24 cellular contexts compared by ENCODE assay signal in genomic region chr9:9949948-9950347, GRCh38.
"Had no signal": no experiment of that assay in that cellular context is flagged by ENCODE, and none has a peak within 500 bp of the region (broad histone marks: within the 10 kb centered on the region; RNA-seq: fewer than 3 reads in every experiment).

No MANE protein-coding gene starts in this region.

- H3K36me3 Mint-ChIP-seq: activated naive CD4-positive, alpha-beta T cell treated with anti-CD3 and anti-CD28 coated beads, Interleukin-2, amount 10 ng/mL, durations not matched to agents 7 days and 5 days; natural killer cell; stimulated activated effector memory CD8-positive, alpha-beta T cell treated with anti-CD3 and anti-CD28 coated beads, Interleukin-12 subunit alpha, Interleukin-12 subunit beta, amount 100 ng/mL, for 72 hours had no signal

- H3K9me3 Mint-ChIP-seq: activated CD8-positive, alpha-beta T cell treated with anti-CD3 and anti-CD28 coated beads for 36 hours; activated naive CD4-positive, alpha-beta T cell treated with anti-CD3 and anti-CD28 coated beads, Interleukin-2, amount 10 ng/mL, durations not matched to agents 7 days and 5 days; activated naive CD8-positive, alpha-beta T cell treated with anti-CD3 and anti-CD28 coated beads, Interleukin-2, amount 50 U/mL, for 24 hours; activated T-cell treated with anti-CD3 and anti-CD28 coated beads, Interleukin-2, amount 50 U/mL, for 24 hours had no signal

- H3K27me3 Mint-ChIP-seq: activated CD8-positive, alpha-beta T cell treated with anti-CD3 and anti-CD28 coated beads for 36 hours; activated naive CD4-positive, alpha-beta T cell treated with anti-CD3 and anti-CD28 coated beads, Interleukin-2, amount 10 ng/mL, durations not matched to agents 7 days and 5 days; activated naive CD8-positive, alpha-beta T cell treated with anti-CD3 and anti-CD28 coated beads, Interleukin-2, amount 50 U/mL, for 24 hours; activated T-cell treated with anti-CD3 and anti-CD28 coated beads, Interleukin-2, amount 50 U/mL, for 24 hours had no signal

- H3K4me3 Mint-ChIP-seq: activated CD8-positive, alpha-beta T cell treated with anti-CD3 and anti-CD28 coated beads for 36 hours; activated naive CD4-positive, alpha-beta T cell treated with anti-CD3 and anti-CD28 coated beads, Interleukin-2, amount 10 ng/mL, durations not matched to agents 7 days and 5 days; activated naive CD8-positive, alpha-beta T cell treated with anti-CD3 and anti-CD28 coated beads, Interleukin-2, amount 50 U/mL, for 24 hours; activated T-cell treated with anti-CD3 and anti-CD28 coated beads, Interleukin-2, amount 50 U/mL, for 24 hours; natural killer cell; stimulated activated effector memory CD8-positive, alpha-beta T cell treated with anti-CD3 and anti-CD28 coated beads, Interleukin-12 subunit alpha, Interleukin-12 subunit beta, amount 100 ng/mL, for 72 hours had no signal

- ATAC-seq: activated CD8-positive, alpha-beta T cell treated with anti-CD3 and anti-CD28 coated beads for 36 hours; activated naive CD8-positive, alpha-beta T cell treated with anti-CD3 and anti-CD28 coated beads, Interleukin-2, amount 50 U/mL, for 24 hours; natural killer cell; pancreas; stimulated activated effector memory CD8-positive, alpha-beta T cell treated with anti-CD3 and anti-CD28 coated beads, Interleukin-12 subunit alpha, Interleukin-12 subunit beta, amount 100 ng/mL, for 72 hours had no signal

- H3K4me1 ChIP-seq: breast epithelium, pancreas, sigmoid colon, stomach had no signal

- FAIRE-seq: frontal cortex, keratinocyte, pancreas had no signal

- H3K36me3 ChIP-seq: breast epithelium, neutrophil, pancreas, sigmoid colon, stomach had no signal

- DNase-seq: activated CD4-positive, alpha-beta T cell treated with anti-CD3 and anti-CD28 coated beads for 48 hours; activated CD4-positive, CD25-positive, alpha-beta regulatory T cell; activated CD8-positive, alpha-beta T cell treated with anti-CD3 and anti-CD28 coated beads for 36 hours; activated effector memory CD4-positive, alpha-beta T cell treated with Interleukin-2 at 50 U/mL for 16 hours; activated naive CD4-positive, alpha-beta T cell treated with anti-CD3 and anti-CD28 coated beads, Interleukin-2, amount 10 ng/mL, durations not matched to agents 7 days and 5 days; activated naive CD8-positive, alpha-beta T cell treated with anti-CD3 and anti-CD28 coated beads, Interleukin-2, amount 50 U/mL, for 24 hours; activated T-cell treated with anti-CD3 and anti-CD28 coated beads, Interleukin-2, amount 50 U/mL, for 24 hours; anterior cingulate cortex; cerebellar nuclear complex; effector CD4-positive, alpha-beta T cell; head of caudate nucleus; natural killer cell; pancreas; sigmoid colon; stimulated activated CD4-positive, alpha-beta T cell treated with anti-CD3 and anti-CD28 coated beads, Interleukin-4, amount 100 ng/mL, for 24 hours; stomach; T-helper 1 cell; T-helper 9 cell; trophoblast cell had no signal

- H3K27me3 ChIP-seq: breast epithelium, neutrophil, pancreas, sigmoid colon, stomach had no signal

- H3K27ac ChIP-seq: breast epithelium, neutrophil, pancreas, sigmoid colon, stomach had no signal

- H3K9me3 ChIP-seq: breast epithelium, neutrophil, pancreas, sigmoid colon, stomach had no signal

- H3K4me1 Mint-ChIP-seq: activated naive CD4-positive, alpha-beta T cell treated with anti-CD3 and anti-CD28 coated beads, Interleukin-2, amount 10 ng/mL, durations not matched to agents 7 days and 5 days; activated naive CD8-positive, alpha-beta T cell treated with anti-CD3 and anti-CD28 coated beads, Interleukin-2, amount 50 U/mL, for 24 hours; natural killer cell; stimulated activated effector memory CD8-positive, alpha-beta T cell treated with anti-CD3 and anti-CD28 coated beads, Interleukin-12 subunit alpha, Interleukin-12 subunit beta, amount 100 ng/mL, for 72 hours had no signal

- H3K4me3 ChIP-seq: breast epithelium, pancreas, sigmoid colon, stomach had no signal

- H3K27ac Mint-ChIP-seq: activated CD8-positive, alpha-beta T cell treated with anti-CD3 and anti-CD28 coated beads for 36 hours; activated naive CD4-positive, alpha-beta T cell treated with anti-CD3 and anti-CD28 coated beads, Interleukin-2, amount 10 ng/mL, durations not matched to agents 7 days and 5 days; activated naive CD8-positive, alpha-beta T cell treated with anti-CD3 and anti-CD28 coated beads, Interleukin-2, amount 50 U/mL, for 24 hours; activated T-cell treated with anti-CD3 and anti-CD28 coated beads, Interleukin-2, amount 50 U/mL, for 24 hours; natural killer cell; stimulated activated effector memory CD8-positive, alpha-beta T cell treated with anti-CD3 and anti-CD28 coated beads, Interleukin-12 subunit alpha, Interleukin-12 subunit beta, amount 100 ng/mL, for 72 hours had no signal
